8 cellular contexts compared by ENCODE assay signal in genomic region chr18:50298443-50299284, GRCh38. TPM values are rescaled to one million over a fixed set of nuclear protein-coding genes. Genes with fewer than 3 reads are reported as not detected.
DNase-seq lines count a peak whose midpoint lies in the region; ATAC-seq, FAIRE-seq and TF ChIP-seq lines count a peak whose summit lies in the region.

No MANE protein-coding gene starts in this region.

- no peak overlapping the region for H3K27ac ChIP-seq in CD8-positive, alpha-beta T cell (ENCODE audit: low read depth, low read length)
- H3K27ac ChIP-seq in endothelial cell of umbilical vein (ENCODE audit: insufficient read depth, low read depth, low read length) = no peak overlapping the region
- H3K27ac ChIP-seq in prostate gland = no peak overlapping the region
- no peak overlapping the region for H3K27ac ChIP-seq in caudate nucleus (ENCODE audit: low read depth, low read length)

- no peaks in the 10 kb centered on the region for H3K9me1 ChIP-seq in endothelial cell of umbilical vein (replicated peaks; ENCODE audit: control insufficient read depth, extremely low read depth, insufficient read depth, low read length)

- no peaks in the 10 kb centered on the region for H3K36me3 ChIP-seq in CD8-positive, alpha-beta T cell (ENCODE audit: insufficient read depth, low read length)
- H3K36me3 ChIP-seq in endothelial cell of umbilical vein (ENCODE audit: control insufficient read depth in 2 of 2, extremely low read depth in 1 of 2, insufficient read depth in 2 of 2, low read length in 2 of 2) = no peaks in the 10 kb centered on the region
- no peaks in the 10 kb centered on the region for H3K36me3 ChIP-seq in prostate gland

- H3K4me1 ChIP-seq in CD8-positive, alpha-beta T cell (ENCODE audit: insufficient read depth, low read length) = peaks cover 11% of the 10 kb centered on the region
- H3K4me1 ChIP-seq in endothelial cell of umbilical vein (ENCODE audit: control insufficient read depth, extremely low read depth, insufficient read depth, low read length) (no peaks in the 10 kb centered on the region), prostate gland (replicated peaks) (no peaks in the 10 kb centered on the region)

- peak overlapping the region; percentile 81 for H3K4me3 Mint-ChIP-seq in CD8-positive, alpha-beta T cell
- peak overlapping the region; percentile 17 to 94 (median 77) for H3K4me3 Mint-ChIP-seq in IgD-negative memory B cell

- H3K4me3 ChIP-seq in CD8-positive, alpha-beta T cell (ENCODE audit: low read depth, low read length) = peak overlapping the region; percentile 53
- H3K4me3 ChIP-seq in endothelial cell of umbilical vein (replicated peaks in 1 of 3; ENCODE audit: insufficient read depth in 1 of 3, low read depth in 1 of 3, low read length in 3 of 3) = peak overlapping the region in 1 of 3 experiments; percentile 32
- H3K4me3 ChIP-seq in prostate gland = peak overlapping the region; percentile 31 to 35

- H3K9me3 Mint-ChIP-seq in CD8-positive, alpha-beta T cell = no peaks in the 10 kb centered on the region
- H3K9me3 Mint-ChIP-seq in IgD-negative memory B cell = no peaks in the 10 kb centered on the region

- H3K27me3 Mint-ChIP-seq in CD8-positive, alpha-beta T cell (ENCODE audit: low read depth) = peaks cover 33% of the 10 kb centered on the region
- peaks cover 6% of the 10 kb centered on the region for H3K27me3 Mint-ChIP-seq in IgD-negative memory B cell

- no TSS peak for BruUV-seq in endothelial cell of umbilical vein (replicated peaks; lab: Mats Ljungman, UMichigan)

- no peak for TF ChIP-seq CTCF in CD8-positive, alpha-beta T cell (IDR thresholded peaks at IDR 0.05)
- TF ChIP-seq CTCF in endothelial cell of umbilical vein (IDR thresholded peaks at IDR 0.05; ENCODE audit: extremely low read depth in 1 of 2, insufficient read depth in 1 of 2, low read depth in 1 of 2, low read length in 2 of 2) = no peak
- TF ChIP-seq CTCF in prostate gland (IDR thresholded peaks at IDR 0.05) = no peak

- H3K36me3 Mint-ChIP-seq in CD8-positive, alpha-beta T cell = no peaks in the 10 kb centered on the region
- no peaks in the 10 kb centered on the region for H3K36me3 Mint-ChIP-seq in IgD-negative memory B cell

- POLR2A ChIA-PET in CD8-positive, alpha-beta T cell (lab: Charles Lee) = interaction anchor here (0.8 to 1.7 kb wide), 2 partner anchors 9 kb away, joined by 4 to 8 read pairs; no protein-coding TSS in a partner anchor
- POLR2A ChIA-PET in endothelial cell of umbilical vein (lab: Charles Lee) = no interaction called here

- H3K27ac Mint-ChIP-seq in CD8-positive, alpha-beta T cell = no peak overlapping the region
- H3K27ac Mint-ChIP-seq in IgD-negative memory B cell = peak overlapping the region in 2 of 3 donors; percentile 83 to 93

- H2AFZ ChIP-seq in endothelial cell of umbilical vein (ENCODE audit: low read depth, low read length) = peak overlapping the region; percentile 41

- peaks cover 9% of the 10 kb centered on the region for H3K4me1 Mint-ChIP-seq in CD8-positive, alpha-beta T cell (ENCODE audit: low read depth)
- H3K4me1 Mint-ChIP-seq in IgD-negative memory B cell = peaks cover 8 to 18% (median 10%) of the 10 kb centered on the region in 3 donors

- intact Hi-C loops in CD8-positive, alpha-beta T cell (cut with DNase I, micrococcal nuclease) = loop anchor here in 1 of 2 experiments (1.0 kb wide), 2 partner anchors 9 to 10 kb away; no protein-coding TSS in a partner anchor
- intact Hi-C loops in endothelial cell of umbilical vein (cut with micrococcal nuclease) = loop anchor here (1.0 kb wide), 1 partner anchor 11 kb away; the partner anchor contains the start of gene CXXC1
- intact Hi-C loops in prostate gland (cut with DNase I) = no loop called here

- no peak for DNase-seq in CD8-positive, alpha-beta T cell
- DNase-seq in endothelial cell of umbilical vein (ENCODE audit: low read depth, low spot score) = no peak
- no peak for DNase-seq in prostate gland (ENCODE audit: low spot score)
- DNase-seq in anterior cingulate cortex (lab: John Stamatoyannopoulos, UW) = no peak
- no peak for DNase-seq in SHP77 treated with DMSO at 0.1 percent for 48 hours (lab: John Stamatoyannopoulos, UW)
- no peak for DNase-seq in caudate nucleus (lab: John Stamatoyannopoulos, UW)

- 31% methylated on average over 34 of the region's 49 CpGs for WGBS in prostate gland

- ATAC-seq in CD8-positive, alpha-beta T cell = peak; percentile 16
- ATAC-seq in GM18867 (IDR thresholded peaks at IDR 0.05; ENCODE audit: unreplicated experiment) = no peak

- H4K20me1 ChIP-seq in endothelial cell of umbilical vein (replicated peaks; ENCODE audit: control insufficient read depth, extremely low read depth, insufficient read depth, low read length) = no peaks in the 10 kb centered on the region

- no peak for FAIRE-seq in endothelial cell of umbilical vein (lab: Jason Lieb, UNC)

- H3K4me2 ChIP-seq in endothelial cell of umbilical vein (ENCODE audit: insufficient read depth, low read length) = peak overlapping the region; percentile 84

- CTCF ChIA-PET in CD8-positive, alpha-beta T cell (lab: Charles Lee) = no interaction called here
- CTCF ChIA-PET in endothelial cell of umbilical vein (lab: Charles Lee) = interaction anchor here (0.8 to 1.7 kb wide), 5 partner anchors 9 to 59 kb away, joined by 3 to 5 read pairs (median 4); partner anchors contain the start of gene CFAP53

- no peak overlapping the region for H3K9ac ChIP-seq in endothelial cell of umbilical vein (replicated peaks; ENCODE audit: extremely low read depth, insufficient read depth, low read length)

- H3K79me2 ChIP-seq in endothelial cell of umbilical vein (ENCODE audit: control insufficient read depth, insufficient read depth, low read length) = no peaks in the 10 kb centered on the region

- dilution Hi-C loops in endothelial cell of umbilical vein (cut with MboI; ENCODE audit: extremely low pct_ligation_motif_present, low sequenced_read_pairs) = no loop called here

- H3K9me3 ChIP-seq in CD8-positive, alpha-beta T cell (ENCODE audit: low read length) = no peaks in the 10 kb centered on the region
- H3K9me3 ChIP-seq in endothelial cell of umbilical vein (replicated peaks; ENCODE audit: control insufficient read depth, insufficient read depth, low read length) (no peaks in the 10 kb centered on the region), prostate gland (no peaks in the 10 kb centered on the region)

- no peaks in the 10 kb centered on the region for H3K27me3 ChIP-seq in CD8-positive, alpha-beta T cell (ENCODE audit: insufficient read depth, low read length)
- H3K27me3 ChIP-seq in endothelial cell of umbilical vein (ENCODE audit: control insufficient read depth in 2 of 2, insufficient read depth in 2 of 2, low read length in 2 of 2) (peaks cover 25 to 32% of the 10 kb centered on the region in 2 experiments), prostate gland (replicated peaks; ENCODE audit: insufficient read depth) (no peaks in the 10 kb centered on the region)

- TF ChIP-seq POLR2A in endothelial cell of umbilical vein (IDR thresholded peaks at IDR 0.05; ENCODE audit: low read depth, low read length) (no peak), prostate gland (IDR thresholded peaks at IDR 0.05) (no peak)

TF ChIP-seq in endothelial cell of umbilical vein, 7 proteins besides CTCF, POLR2A, EP300 and RAD21:
- TF ChIP-seq FOS (IDR thresholded peaks at IDR 0.05; ENCODE audit: borderline replicate concordance, insufficient read depth, low read length) (no peak), EZH2 (IDR thresholded peaks at IDR 0.05; ENCODE audit: borderline replicate concordance, low read depth, low read length, severe bottlenecking) (peak; percentile 20)

RNA-seq across cellular contexts. Expression of gene CXXC1, which starts 11.2 kb away (rescaled TPM):
- total RNA-seq in CD8-positive, alpha-beta T cell = 100 to 1,000 TPM; 107 to 119 TPM
- polyA plus RNA-seq in IgD-negative memory B cell (98.6 TPM), endothelial cell of umbilical vein (128 and 153 TPM in 2 replicates)
- total RNA-seq in endothelial cell of umbilical vein (64.4 and 66.9 TPM in 2 replicates), prostate gland (10 to 100 TPM; 61.9 to 87.4 TPM)
- 53.5 and 68.2 TPM in 2 replicates for polyA plus RNA-seq in endothelial cell of umbilical vein (2011; cell fraction: cytosol; rRNA removed)
- polyA plus RNA-seq in endothelial cell of umbilical vein (2011; cell fraction: nucleus; rRNA removed) = 285 and 301 TPM in 2 replicates
- 36.6 and 36.7 TPM in 2 replicates for polyA plus RNA-seq in endothelial cell of umbilical vein (2012)
- 37.7 and 39.4 TPM in 2 replicates for polyA minus RNA-seq in endothelial cell of umbilical vein
- polyA minus RNA-seq in endothelial cell of umbilical vein (2011; cell fraction: cytosol; rRNA and poly(A)+ RNA removed) = 25.9 TPM
- polyA minus RNA-seq in endothelial cell of umbilical vein (2011; cell fraction: nucleus; rRNA and poly(A)+ RNA removed) = 26.5 and 44.5 TPM in 2 replicates

RNA-seq across cellular contexts. Expression of gene MBD1, which starts 17.3 kb away (rescaled TPM):
- total RNA-seq in CD8-positive, alpha-beta T cell = 10 to 100 TPM; 88.5 to 96.0 TPM
- polyA plus RNA-seq in IgD-negative memory B cell (42.6 TPM), endothelial cell of umbilical vein (57.2 and 61.1 TPM in 2 replicates)
- total RNA-seq in endothelial cell of umbilical vein (77.5 and 78.6 TPM in 2 replicates), prostate gland (100 to 1,000 TPM in 1 of 2 donors, 10 to 100 TPM in 1; 65.4 to 121 TPM)
- polyA plus RNA-seq in endothelial cell of umbilical vein (2011; cell fraction: cytosol; rRNA removed) = 48.9 and 56.1 TPM in 2 replicates
- 239 and 274 TPM in 2 replicates for polyA plus RNA-seq in endothelial cell of umbilical vein (2011; cell fraction: nucleus; rRNA removed)
- polyA plus RNA-seq in endothelial cell of umbilical vein (2012) = 35.7 and 41.3 TPM in 2 replicates
- polyA minus RNA-seq in endothelial cell of umbilical vein = 51.8 and 55.2 TPM in 2 replicates
- polyA minus RNA-seq in endothelial cell of umbilical vein (2011; cell fraction: cytosol; rRNA and poly(A)+ RNA removed) = 30.0 TPM
- 53.7 and 69.7 TPM in 2 replicates for polyA minus RNA-seq in endothelial cell of umbilical vein (2011; cell fraction: nucleus; rRNA and poly(A)+ RNA removed)

RNA-seq across cellular contexts. Expression of gene CFAP53, which starts 32.4 kb away (rescaled TPM):
- under 1 TPM; 0.22 to 0.36 TPM for total RNA-seq in CD8-positive, alpha-beta T cell
- polyA plus RNA-seq in IgD-negative memory B cell (not detected), endothelial cell of umbilical vein (0.10 and 0.12 TPM in 2 replicates)
- total RNA-seq in endothelial cell of umbilical vein (0.16 and 0.18 TPM in 2 replicates), prostate gland (1 to 10 TPM in 1 of 2 donors, under 1 TPM in 1; 0.59 to 4.7 TPM)
- polyA plus RNA-seq in endothelial cell of umbilical vein (2011; cell fraction: cytosol; rRNA removed) = 0.06 and 0.10 TPM in 2 replicates
- polyA plus RNA-seq in endothelial cell of umbilical vein (2011; cell fraction: nucleus; rRNA removed) = 0.14 and 0.17 TPM in 2 replicates
- 0.18 TPM in 1 of 2 replicates, not detected in the other for polyA plus RNA-seq in endothelial cell of umbilical vein (2012)
- not detected in 2 replicates for polyA minus RNA-seq in endothelial cell of umbilical vein
- 0.72 TPM for polyA minus RNA-seq in endothelial cell of umbilical vein (2011; cell fraction: cytosol; rRNA and poly(A)+ RNA removed)
- not detected in 2 replicates for polyA minus RNA-seq in endothelial cell of umbilical vein (2011; cell fraction: nucleus; rRNA and poly(A)+ RNA removed)
